In the genomic region with DNA sequence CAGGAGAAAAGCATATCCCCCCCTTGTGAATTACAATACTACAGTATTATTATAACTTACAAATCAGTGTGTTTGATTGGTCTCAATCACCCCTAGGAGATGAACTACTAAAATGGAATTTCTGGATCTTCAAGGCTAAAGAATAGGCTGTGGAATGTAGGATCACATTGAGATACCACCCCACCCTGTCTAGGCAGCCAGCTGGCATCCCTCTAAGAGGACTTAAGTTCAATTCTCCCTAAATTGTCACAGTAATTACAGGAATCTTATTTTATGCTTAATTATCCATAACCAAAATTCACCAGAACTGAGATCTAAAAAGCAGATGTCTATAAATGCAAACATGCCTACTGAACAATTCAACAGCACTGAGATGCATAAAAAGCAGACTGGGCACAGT, we compare ENCODE assay signal across 15 cellular contexts.
"Had no signal": no experiment of that assay in that cellular context is flagged by ENCODE, and none has a peak within 500 bp of the region (broad histone marks: within the 10 kb centered on the region; RNA-seq: fewer than 3 reads in every experiment).

No MANE protein-coding gene starts in this region.

- H3K9me2 ChIP-seq: SK-N-SH had no signal

- ATAC-seq: left colon; mucosa of descending colon; stimulated activated naive CD8-positive, alpha-beta T cell treated with anti-CD3 and anti-CD28 coated beads, Interleukin-15, amount 100 ng/mL, for 72 hours had no signal

- H3K4me1 ChIP-seq: breast epithelium had no signal

- H3K36me3 ChIP-seq: breast epithelium had no signal

- H3K27me3 Mint-ChIP-seq: activated B cell treated with CpG ODN at 0.5 μM for 24 hours; activated CD4-positive, alpha-beta T cell treated with anti-CD3 and anti-CD28 coated beads, Interleukin-2, amount 10 ng/mL, durations not matched to agents 24 days and 14 days; stimulated activated naive CD8-positive, alpha-beta T cell treated with anti-CD3 and anti-CD28 coated beads, Interleukin-15, amount 100 ng/mL, for 72 hours had no signal

- H3K27ac Mint-ChIP-seq: activated B cell treated with CpG ODN at 0.5 μM for 24 hours; activated CD4-positive, alpha-beta T cell treated with anti-CD3 and anti-CD28 coated beads, Interleukin-2, amount 10 ng/mL, durations not matched to agents 24 days and 14 days; T-helper 1 cell treated with Interleukin-12 subunit alpha and Interleukin-12 subunit beta and Interleukin-4 antibody, amounts not matched to agents 30 μg/mL and 1 μg/mL, for 36 hours had no signal

- H3K4me3 ChIP-seq: breast epithelium, mucosa of descending colon, testis had no signal

- DNase-seq: activated B cell treated with CpG ODN at 0.5 μM for 24 hours; activated CD4-positive, alpha-beta T cell treated with anti-CD3 and anti-CD28 coated beads, Interleukin-2, amount 10 ng/mL, durations not matched to agents 24 days and 14 days; activated T-cell treated with anti-CD3 and anti-CD28 coated beads, Interleukin-2, amount 50 U/mL, for 1 hour; amniotic stem cell; effector CD4-positive, alpha-beta T cell; foreskin melanocyte; head of caudate nucleus; left colon; mucosa of descending colon; SK-N-SH; stimulated activated CD4-positive, alpha-beta T cell treated with anti-CD3 and anti-CD28 coated beads, Interleukin-4, amount 100 ng/mL, for 1 hour; stimulated activated naive CD8-positive, alpha-beta T cell treated with anti-CD3 and anti-CD28 coated beads, Interleukin-15, amount 100 ng/mL, for 72 hours; testis had no signal

- H3K27me3 ChIP-seq: breast epithelium, testis had no signal

- H3K9me3 ChIP-seq: breast epithelium, mucosa of descending colon, SK-N-SH, testis had no signal

- H3K9me3 Mint-ChIP-seq: activated B cell treated with CpG ODN at 0.5 μM for 24 hours; activated CD4-positive, alpha-beta T cell treated with anti-CD3 and anti-CD28 coated beads, Interleukin-2, amount 10 ng/mL, durations not matched to agents 24 days and 14 days; stimulated activated naive CD8-positive, alpha-beta T cell treated with anti-CD3 and anti-CD28 coated beads, Interleukin-15, amount 100 ng/mL, for 72 hours; T-helper 1 cell treated with Interleukin-12 subunit alpha and Interleukin-12 subunit beta and Interleukin-4 antibody, amounts not matched to agents 30 μg/mL and 1 μg/mL, for 36 hours had no signal

- H3K27ac ChIP-seq: breast epithelium, testis had no signal

- H3K4me3 Mint-ChIP-seq: activated B cell treated with CpG ODN at 0.5 μM for 24 hours; activated CD4-positive, alpha-beta T cell treated with anti-CD3 and anti-CD28 coated beads, Interleukin-2, amount 10 ng/mL, durations not matched to agents 24 days and 14 days; stimulated activated naive CD8-positive, alpha-beta T cell treated with anti-CD3 and anti-CD28 coated beads, Interleukin-15, amount 100 ng/mL, for 72 hours; T-helper 1 cell treated with Interleukin-12 subunit alpha and Interleukin-12 subunit beta and Interleukin-4 antibody, amounts not matched to agents 30 μg/mL and 1 μg/mL, for 36 hours had no signal

- H3K4me2 ChIP-seq: SK-N-SH had no signal
